15 cellular contexts compared by ENCODE assay signal in genomic region chr7:2510130-2510776, GRCh38. TPM values are rescaled to one million over a fixed set of nuclear protein-coding genes. Genes with fewer than 3 reads are reported as not detected.
DNase-seq lines count a peak whose midpoint lies in the region; ATAC-seq, FAIRE-seq and TF ChIP-seq lines count a peak whose summit lies in the region.
"Had no signal": no experiment of that assay in that cellular context is flagged by ENCODE, and none has a peak within 500 bp of the region (broad histone marks: within the 10 kb centered on the region; RNA-seq: fewer than 3 reads in every experiment).

No MANE protein-coding gene starts in this region.

- no peaks in the 10 kb centered on the region for H3K36me3 Mint-ChIP-seq in T-helper 1 cell treated with Interleukin-12 subunit alpha and Interleukin-12 subunit beta and Interleukin-4 antibody, amounts not matched to agents 30 μg/mL and 1 μg/mL, for 36 hours (ENCODE audit: low read depth)
- H3K36me3 Mint-ChIP-seq: neural progenitor cell had no signal

- no peaks in the 10 kb centered on the region for H3K27me3 Mint-ChIP-seq in T-helper 1 cell treated with Interleukin-12 subunit alpha and Interleukin-12 subunit beta and Interleukin-4 antibody, amounts not matched to agents 30 μg/mL and 1 μg/mL, for 36 hours (ENCODE audit: low read depth)

- no peak for FAIRE-seq in K562 (lab: Jason Lieb, UNC)
- FAIRE-seq: A204.1, bronchial epithelial cell had no signal

- no peak overlapping the region for H3K27ac ChIP-seq in K562 (ENCODE audit: extremely low read depth, low read depth, low read length)
- H3K27ac ChIP-seq in prostate gland, result peak overlapping the region; percentile 85 to 87
- H3K27ac ChIP-seq: tibial artery had no signal

- intact Hi-C loops in K562 (cut with micrococcal nuclease), result no loop called here
- intact Hi-C loops in prostate gland (cut with DNase I), result no loop called here

- peak overlapping the region; percentile 17 for H3K9ac ChIP-seq in NT2/D1 (ENCODE audit: insufficient read length, low read depth)
- H3K9ac ChIP-seq in K562 (ENCODE audit: insufficient read depth in 1 of 2, low read depth in 2 of 2, low read length in 2 of 2), result no peak overlapping the region
- H3K9ac ChIP-seq: neural progenitor cell had no signal

- CTCF ChIA-PET in K562 (lab: Yijun Ruan, JAX; ENCODE audit: low intra/inter-chr PET ratio), result no interaction called here

- POLR2A ChIA-PET in K562 (lab: Yijun Ruan, JAX), result interaction anchor here (0.7 to 1.9 kb wide), 3 partner anchors 17 to 1804 kb away, joined by 3 to 4 read pairs (median 3); no protein-coding TSS in a partner anchor

- TF ChIP-seq EP300 in K562 (IDR thresholded peaks at IDR 0.05; ENCODE audit: low read length), result no peak

- no peaks in the 10 kb centered on the region; the same call in 1 of the 2 replicates for H4K20me1 ChIP-seq in K562 (replicated peaks; ENCODE audit: control insufficient read depth, insufficient read depth, low read length)

- H3K9me3 ChIP-seq in NT2/D1 (ENCODE audit: insufficient read depth, low read length), result no peaks in the 10 kb centered on the region
- no peaks in the 10 kb centered on the region for H3K9me3 ChIP-seq in K562 (replicated peaks; ENCODE audit: control insufficient read depth, insufficient read depth, low read depth, low read length)
- H3K9me3 ChIP-seq in prostate gland, result no peaks in the 10 kb centered on the region
- H3K9me3 ChIP-seq: tibial artery had no signal

- TF ChIP-seq POLR2A in K562 (conservative IDR thresholded peaks at IDR 0.05) (no peak), prostate gland (IDR thresholded peaks at IDR 0.05) (no peak)

- in situ Hi-C loops in K562 (cut with MboI), result no loop called here

- H3K36me3 ChIP-seq in NT2/D1 (ENCODE audit: insufficient read depth, insufficient read length, low read length), result no peaks in the 10 kb centered on the region
- no peaks in the 10 kb centered on the region for H3K36me3 ChIP-seq in K562 (ENCODE audit: control insufficient read depth, insufficient read depth, low read length)
- H3K36me3 ChIP-seq in prostate gland, result no peaks in the 10 kb centered on the region
- H3K36me3 ChIP-seq: neural progenitor cell, tibial artery had no signal

- TF ChIP-seq CTCF in K562 (IDR thresholded peaks at IDR 0.05 in 2 of 3, conservative IDR thresholded peaks at IDR 0.05 in 1 of 3; ENCODE audit: insufficient read depth in 2 of 3, low read depth in 1 of 3, low read length in 3 of 3) (no peak), prostate gland (IDR thresholded peaks at IDR 0.05) (no peak)

- BruUV-seq in K562 (replicated peaks; lab: Mats Ljungman, UMichigan), result no TSS peak

- ATAC-seq in K562 (no peak), HG03521 (IDR thresholded peaks at IDR 0.05; ENCODE audit: unreplicated experiment) (no peak)

- peaks cover 31% of the 10 kb centered on the region for H3K4me1 Mint-ChIP-seq in T-helper 1 cell treated with Interleukin-12 subunit alpha and Interleukin-12 subunit beta and Interleukin-4 antibody, amounts not matched to agents 30 μg/mL and 1 μg/mL, for 36 hours (ENCODE audit: low read depth)

- H3K4me1 ChIP-seq in NT2/D1 (ENCODE audit: insufficient read depth, insufficient read length) (peaks cover 39% of the 10 kb centered on the region), K562 (replicated peaks in 1 of 2; ENCODE audit: control insufficient read depth in 2 of 2, insufficient read depth in 2 of 2, low read length in 2 of 2) (peaks cover 4 to 65% of the 10 kb centered on the region in 2 experiments; a peak in 4 of 5 replicates), prostate gland (replicated peaks) (peaks cover 36% of the 10 kb centered on the region)

- H2AFZ ChIP-seq in K562 (ENCODE audit: low read depth, low read length), result no peak overlapping the region
- H2AFZ ChIP-seq: neural progenitor cell had no signal

- no peak overlapping the region for H3K4me2 ChIP-seq in K562 (ENCODE audit: insufficient read depth, low read length)

- H3K9me1 ChIP-seq in K562 (ENCODE audit: control insufficient read depth, insufficient read depth, low read length), result no peaks in the 10 kb centered on the region

- no peak overlapping the region for H3K4me3 ChIP-seq in NT2/D1 (ENCODE audit: insufficient read length, low read depth)
- H3K4me3 ChIP-seq in K562, result no peak overlapping the region
- H3K4me3 ChIP-seq in prostate gland, result no peak overlapping the region
- H3K4me3 ChIP-seq: neural progenitor cell, tibial artery had no signal

- H3K27me3 ChIP-seq in NT2/D1 (ENCODE audit: insufficient read depth, insufficient read length) (no peaks in the 10 kb centered on the region), K562 (ENCODE audit: control insufficient read depth in 2 of 2, insufficient read depth in 2 of 2, low read length in 2 of 2) (peaks cover 0 to 40% of the 10 kb centered on the region in 2 experiments; a peak in 2 of 5 replicates), prostate gland (replicated peaks; ENCODE audit: insufficient read depth) (no peaks in the 10 kb centered on the region)
- H3K27me3 ChIP-seq: neural progenitor cell, tibial artery had no signal

- no peaks in the 10 kb centered on the region for H3K9me3 Mint-ChIP-seq in T-helper 1 cell treated with Interleukin-12 subunit alpha and Interleukin-12 subunit beta and Interleukin-4 antibody, amounts not matched to agents 30 μg/mL and 1 μg/mL, for 36 hours
- H3K9me3 Mint-ChIP-seq: neural progenitor cell had no signal

- DNase-seq in T-helper 1 cell (no peak), NT2/D1 (ENCODE audit: low read depth, low spot score) (no peak), K562 (ENCODE audit: extremely low read depth in 1 of 4, low spot score in 3 of 4) (no peak), prostate gland (ENCODE audit: low spot score) (peak; percentile 65), NCI-H524 treated with DMSO at 0.1 percent for 48 hours (lab: John Stamatoyannopoulos, UW) (no peak)
- no peak for DNase-seq in stimulated activated CD4-positive, alpha-beta T cell treated with anti-CD3 and anti-CD28 coated beads, Interleukin-4, amount 100 ng/mL, for 4 hours
- DNase-seq: head of caudate nucleus, NCI-H1105, tibial artery had no signal

- H3K27ac Mint-ChIP-seq in T-helper 1 cell treated with Interleukin-12 subunit alpha and Interleukin-12 subunit beta and Interleukin-4 antibody, amounts not matched to agents 30 μg/mL and 1 μg/mL, for 36 hours, result peak overlapping the region; percentile 69

- H3K4me3 Mint-ChIP-seq in T-helper 1 cell treated with Interleukin-12 subunit alpha and Interleukin-12 subunit beta and Interleukin-4 antibody, amounts not matched to agents 30 μg/mL and 1 μg/mL, for 36 hours, result no peak overlapping the region

- WGBS in K562 (ENCODE audit: insufficient coverage, low coverage, missing lambda C conversion rate), result 21% methylated on average over 13 of the region's 13 CpGs
- WGBS in prostate gland, result 60% methylated on average over 13 of the region's 13 CpGs

- no peaks in the 10 kb centered on the region for H3K79me2 ChIP-seq in K562 (ENCODE audit: control insufficient read depth, insufficient read depth, low read length)

- no peak for TF ChIP-seq RAD21 in K562 (CRISPR knock-in tag; conservative IDR thresholded peaks at IDR 0.05 in 1 of 2, IDR thresholded peaks at IDR 0.05 in 1 of 2)

RNA-seq across cellular contexts. Expression of gene LFNG, which starts 9.3 kb away (rescaled TPM):
- total RNA-seq in K562 (2011; cell fraction: chromatin; rRNA removed; ENCODE audit: low replicate concordance), result 0.76 and 4.3 TPM in 2 replicates
- 3.6 and 4.7 TPM in 2 replicates for total RNA-seq in K562 (2011; cell fraction: nucleolus; rRNA removed)
- total RNA-seq in K562 (2011; cell fraction: nucleoplasm; rRNA removed), result 2.0 and 2.1 TPM in 2 replicates
- total RNA-seq in K562 (2014; rRNA removed), result 0.49 and 0.73 TPM in 2 replicates
- total RNA-seq in K562 (2014; rRNA removed; fragmentation: Illumina TruSeq; extraction: Trizol), result 0.18 and 0.22 TPM in 2 replicates
- total RNA-seq in K562 (2015; rRNA removed; fragmentation: Illumina TruSeq; extraction: Trizol), result 0.25 and 0.30 TPM in 2 replicates
- 0.81 and 0.89 TPM in 2 replicates for total RNA-seq in K562 (2021)
- polyA plus RNA-seq in K562 (2011; rRNA removed), result 0.86 and 1.2 TPM in 2 replicates
- 1.4 and 2.5 TPM in 2 replicates for polyA plus RNA-seq in K562 (2011; cell fraction: cytosol; rRNA removed)
- polyA plus RNA-seq in K562 (2011; cell fraction: nucleus; rRNA removed), result 4.7 and 6.5 TPM in 2 replicates
- 0.43 and 0.47 TPM in 2 replicates for polyA plus RNA-seq in K562 (2012)
- polyA plus RNA-seq in K562 (2014; fragmentation: Illumina TruSeq; extraction: Trizol), result 0.24 and 0.39 TPM in 2 replicates
- polyA plus RNA-seq in K562 (2014; fragmentation: Nextera tagmentation; extraction: Ambion mirVana), result under 1 TPM in 1 of 2 experiments, not detected in 1; 0.03 TPM
- 0.25 and 0.28 TPM in 2 replicates for polyA plus RNA-seq in K562 (2014; rRNA removed)
- polyA minus RNA-seq in K562 (2011; rRNA and poly(A)+ RNA removed), result 0.45 and 0.49 TPM in 2 replicates
- 0.91 and 1.0 TPM in 2 replicates for polyA minus RNA-seq in K562 (2011; cell fraction: cytosol; rRNA and poly(A)+ RNA removed)
- 3.6 and 3.8 TPM in 2 replicates for polyA minus RNA-seq in K562 (2011; cell fraction: nucleus; rRNA and poly(A)+ RNA removed)
- 10 to 100 TPM; 45.6 to 51.7 TPM for total RNA-seq in prostate gland

RNA-seq across cellular contexts. Expression of gene GRIFIN, which starts 34.1 kb away (rescaled TPM):
- total RNA-seq in K562 (2011; cell fraction: chromatin; rRNA removed; ENCODE audit: low replicate concordance), result not detected in 2 replicates
- not detected in 2 replicates for total RNA-seq in K562 (2011; cell fraction: nucleolus; rRNA removed)
- total RNA-seq in K562 (2011; cell fraction: nucleoplasm; rRNA removed), result not detected in 2 replicates
- total RNA-seq in K562 (2014; rRNA removed), result not detected in 2 replicates
- total RNA-seq in K562 (2014; rRNA removed; fragmentation: Illumina TruSeq; extraction: Trizol), result not detected in 2 replicates
- total RNA-seq in K562 (2015; rRNA removed; fragmentation: Illumina TruSeq; extraction: Trizol), result not detected in 2 replicates
- total RNA-seq in K562 (2021), result not detected in 2 replicates
- not detected in 2 replicates for polyA plus RNA-seq in K562 (2011; rRNA removed)
- not detected in 2 replicates for polyA plus RNA-seq in K562 (2011; cell fraction: cytosol; rRNA removed)
- polyA plus RNA-seq in K562 (2011; cell fraction: nucleus; rRNA removed), result not detected in 2 replicates
- polyA plus RNA-seq in K562 (2012), result not detected in 2 replicates
- polyA plus RNA-seq in K562 (2014; fragmentation: Illumina TruSeq; extraction: Trizol), result not detected in 2 replicates
- polyA plus RNA-seq in K562 (2014; fragmentation: Nextera tagmentation; extraction: Ambion mirVana), result not detected
- polyA plus RNA-seq in K562 (2014; rRNA removed), result not detected in 2 replicates
- not detected in 2 replicates for polyA minus RNA-seq in K562 (2011; rRNA and poly(A)+ RNA removed)
- polyA minus RNA-seq in K562 (2011; cell fraction: cytosol; rRNA and poly(A)+ RNA removed), result not detected in 2 replicates
- polyA minus RNA-seq in K562 (2011; cell fraction: nucleus; rRNA and poly(A)+ RNA removed), result not detected in 2 replicates
- not detected for total RNA-seq in prostate gland
- total RNA-seq: bronchial epithelial cell, skeletal muscle tissue had no signal

RNA-seq across cellular contexts. Expression of gene BRAT1, which starts 45.1 kb away (rescaled TPM):
- 18.7 and 76.7 TPM in 2 replicates for total RNA-seq in K562 (2011; cell fraction: chromatin; rRNA removed; ENCODE audit: low replicate concordance)
- 75.9 and 80.0 TPM in 2 replicates for total RNA-seq in K562 (2011; cell fraction: nucleolus; rRNA removed)
- total RNA-seq in K562 (2011; cell fraction: nucleoplasm; rRNA removed), result 35.8 and 37.1 TPM in 2 replicates
- total RNA-seq in K562 (2014; rRNA removed), result 48.2 and 53.8 TPM in 2 replicates
- 1.9 and 3.7 TPM in 2 replicates for total RNA-seq in K562 (2014; rRNA removed; fragmentation: Illumina TruSeq; extraction: Trizol)
- total RNA-seq in K562 (2015; rRNA removed; fragmentation: Illumina TruSeq; extraction: Trizol), result 14.6 and 17.4 TPM in 2 replicates
- 49.6 and 49.8 TPM in 2 replicates for total RNA-seq in K562 (2021)
- 10.5 and 23.7 TPM in 2 replicates for polyA plus RNA-seq in K562 (2011; rRNA removed)
- 14.1 and 48.2 TPM in 2 replicates for polyA plus RNA-seq in K562 (2011; cell fraction: cytosol; rRNA removed)
- 84.7 and 142 TPM in 2 replicates for polyA plus RNA-seq in K562 (2011; cell fraction: nucleus; rRNA removed)
- 37.7 and 38.8 TPM in 2 replicates for polyA plus RNA-seq in K562 (2012)
- 5.8 and 20.3 TPM in 2 replicates for polyA plus RNA-seq in K562 (2014; fragmentation: Illumina TruSeq; extraction: Trizol)
- polyA plus RNA-seq in K562 (2014; fragmentation: Nextera tagmentation; extraction: Ambion mirVana), result under 1 TPM; 0.13 to 0.31 TPM
- polyA plus RNA-seq in K562 (2014; rRNA removed), result 35.3 and 39.1 TPM in 2 replicates
- polyA minus RNA-seq in K562 (2011; rRNA and poly(A)+ RNA removed), result 3.2 and 7.4 TPM in 2 replicates
- 27.3 and 27.9 TPM in 2 replicates for polyA minus RNA-seq in K562 (2011; cell fraction: cytosol; rRNA and poly(A)+ RNA removed)
- polyA minus RNA-seq in K562 (2011; cell fraction: nucleus; rRNA and poly(A)+ RNA removed), result 22.2 and 25.0 TPM in 2 replicates
- total RNA-seq in prostate gland, result 100 to 1,000 TPM in 1 of 2 donors, 10 to 100 TPM in 1; 83.9 to 113 TPM

RNA-seq across cellular contexts. Expression of gene IQCE, which starts 48.5 kb away (rescaled TPM):
- 26.8 and 52.1 TPM in 2 replicates for total RNA-seq in K562 (2011; cell fraction: chromatin; rRNA removed; ENCODE audit: low replicate concordance)
- 20.3 and 21.5 TPM in 2 replicates for total RNA-seq in K562 (2011; cell fraction: nucleolus; rRNA removed)
- total RNA-seq in K562 (2011; cell fraction: nucleoplasm; rRNA removed), result 22.9 and 30.8 TPM in 2 replicates
- total RNA-seq in K562 (2014; rRNA removed) (7.2 and 8.5 TPM in 2 replicates), K562 (2014; rRNA removed; fragmentation: Illumina TruSeq; extraction: Trizol) (1.7 and 3.5 TPM in 2 replicates), K562 (2015; rRNA removed; fragmentation: Illumina TruSeq; extraction: Trizol) (3.7 and 4.2 TPM in 2 replicates), K562 (2021) (7.8 and 8.7 TPM in 2 replicates), prostate gland (10 to 100 TPM; 20.2 to 41.9 TPM)
- polyA plus RNA-seq in K562 (2011; rRNA removed) (3.2 and 5.0 TPM in 2 replicates), K562 (2014; fragmentation: Illumina TruSeq; extraction: Trizol) (4.4 and 6.5 TPM in 2 replicates), K562 (2014; fragmentation: Nextera tagmentation; extraction: Ambion mirVana) (under 1 TPM; 0.18 to 0.28 TPM), K562 (2014; rRNA removed) (5.1 and 6.1 TPM in 2 replicates)
- 2.3 and 3.0 TPM in 2 replicates for polyA plus RNA-seq in K562 (2011; cell fraction: cytosol; rRNA removed)
- 12.8 and 18.1 TPM in 2 replicates for polyA plus RNA-seq in K562 (2011; cell fraction: nucleus; rRNA removed)
- polyA plus RNA-seq in K562 (2012), result 5.3 and 7.0 TPM in 2 replicates
- polyA minus RNA-seq in K562 (2011; rRNA and poly(A)+ RNA removed), result 3.7 and 4.7 TPM in 2 replicates
- 3.9 and 4.8 TPM in 2 replicates for polyA minus RNA-seq in K562 (2011; cell fraction: cytosol; rRNA and poly(A)+ RNA removed)
- polyA minus RNA-seq in K562 (2011; cell fraction: nucleus; rRNA and poly(A)+ RNA removed), result 5.5 and 5.9 TPM in 2 replicates

Comparison
In these comparisons a context has a peak if more than half of its experiments do, and no peak if none do; other contexts are left out.
1. RNA of gene LFNG, which starts 9.3 kb away (total RNA-seq): 45.6 to 51.7 TPM in prostate gland; 0.18 to 4.7 TPM in K562; every median in the first group is over 4 times any median in the second.